ENCODE assay signal across 2 cellular contexts in the genomic region with DNA sequence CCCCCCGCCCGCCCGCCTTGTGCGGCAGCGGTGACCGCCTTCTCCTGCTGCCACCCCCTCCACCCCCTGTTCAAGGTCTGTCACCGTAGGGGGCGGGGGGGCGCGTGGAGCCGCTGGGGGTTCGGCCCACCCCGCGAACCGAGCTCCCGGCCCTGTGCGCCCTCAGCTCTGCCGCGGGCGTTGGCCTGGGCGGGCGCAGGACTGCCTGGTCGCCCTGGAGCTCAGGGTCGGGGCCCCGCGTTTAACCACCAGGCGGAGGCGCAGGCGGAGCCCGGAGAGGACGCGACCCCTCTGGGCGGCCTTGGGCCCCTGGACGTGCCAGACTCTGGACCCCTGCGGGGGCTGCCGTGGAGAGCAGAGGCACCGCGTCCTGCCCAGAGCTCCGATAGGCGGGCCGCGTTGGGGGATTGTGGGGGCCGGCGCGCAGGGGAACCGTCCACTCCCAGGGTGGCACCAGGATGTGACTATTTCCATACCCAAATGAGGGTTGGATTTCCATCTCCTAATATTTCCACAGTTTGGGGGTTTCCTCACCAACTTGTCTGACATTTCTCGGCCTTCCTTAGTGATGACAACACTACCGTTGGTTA.
TF ChIP-seq lines count a peak whose summit lies in the region.

No MANE protein-coding gene starts in this region.

TF ChIP-seq in SK-N-SH, 30 proteins besides CTCF, POLR2A, EP300 and RAD21:
- TF ChIP-seq, protein P1, sequence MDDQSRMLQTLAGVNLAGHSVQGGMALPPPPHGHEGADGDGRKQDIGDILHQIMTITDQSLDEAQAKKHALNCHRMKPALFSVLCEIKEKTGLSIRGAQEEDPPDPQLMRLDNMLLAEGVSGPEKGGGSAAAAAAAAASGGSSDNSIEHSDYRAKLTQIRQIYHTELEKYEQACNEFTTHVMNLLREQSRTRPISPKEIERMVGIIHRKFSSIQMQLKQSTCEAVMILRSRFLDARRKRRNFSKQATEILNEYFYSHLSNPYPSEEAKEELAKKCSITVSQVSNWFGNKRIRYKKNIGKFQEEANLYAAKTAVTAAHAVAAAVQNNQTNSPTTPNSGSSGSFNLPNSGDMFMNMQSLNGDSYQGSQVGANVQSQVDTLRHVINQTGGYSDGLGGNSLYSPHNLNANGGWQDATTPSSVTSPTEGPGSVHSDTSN (IDR thresholded peaks at IDR 0.05): no peak
- TF ChIP-seq TAF1 (IDR thresholded peaks at IDR 0.05; ENCODE audit: borderline replicate concordance, low read depth, low read length): no peak
- no peak for TF ChIP-seq FOSL2 (IDR thresholded peaks at IDR 0.05; ENCODE audit: borderline replicate concordance, low read depth)
- TF ChIP-seq SIN3A (IDR thresholded peaks at IDR 0.05; ENCODE audit: borderline replicate concordance, low read depth, low read length): no peak
- no peak for TF ChIP-seq MEF2A (IDR thresholded peaks at IDR 0.05; ENCODE audit: borderline replicate concordance, low read depth)
- no peak for TF ChIP-seq POLR2AphosphoS5 (IDR thresholded peaks at IDR 0.05; ENCODE audit: low read depth, low read length)
- no peak for TF ChIP-seq JUND (IDR thresholded peaks at IDR 0.05)
- TF ChIP-seq, protein P2, sequence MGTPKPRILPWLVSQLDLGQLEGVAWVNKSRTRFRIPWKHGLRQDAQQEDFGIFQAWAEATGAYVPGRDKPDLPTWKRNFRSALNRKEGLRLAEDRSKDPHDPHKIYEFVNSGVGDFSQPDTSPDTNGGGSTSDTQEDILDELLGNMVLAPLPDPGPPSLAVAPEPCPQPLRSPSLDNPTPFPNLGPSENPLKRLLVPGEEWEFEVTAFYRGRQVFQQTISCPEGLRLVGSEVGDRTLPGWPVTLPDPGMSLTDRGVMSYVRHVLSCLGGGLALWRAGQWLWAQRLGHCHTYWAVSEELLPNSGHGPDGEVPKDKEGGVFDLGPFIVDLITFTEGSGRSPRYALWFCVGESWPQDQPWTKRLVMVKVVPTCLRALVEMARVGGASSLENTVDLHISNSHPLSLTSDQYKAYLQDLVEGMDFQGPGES (IDR thresholded peaks at IDR 0.05; ENCODE audit: low read depth, low read length): no peak
- no peak for TF ChIP-seq TEAD4 (IDR thresholded peaks at IDR 0.05; ENCODE audit: borderline replicate concordance, insufficient read depth)
- no peak for TF ChIP-seq RXRA (IDR thresholded peaks at IDR 0.05; ENCODE audit: borderline replicate concordance, low read depth)
TF ChIP-seq in SK-N-SH: peak in this region for 0.

TF ChIP-seq in SK-N-SH treated with all-trans-retinoic acid at 6 μM for 48 hours, 23 proteins besides CTCF, POLR2A, EP300 and RAD21 (continued from another document):
- TF ChIP-seq, protein P3, sequence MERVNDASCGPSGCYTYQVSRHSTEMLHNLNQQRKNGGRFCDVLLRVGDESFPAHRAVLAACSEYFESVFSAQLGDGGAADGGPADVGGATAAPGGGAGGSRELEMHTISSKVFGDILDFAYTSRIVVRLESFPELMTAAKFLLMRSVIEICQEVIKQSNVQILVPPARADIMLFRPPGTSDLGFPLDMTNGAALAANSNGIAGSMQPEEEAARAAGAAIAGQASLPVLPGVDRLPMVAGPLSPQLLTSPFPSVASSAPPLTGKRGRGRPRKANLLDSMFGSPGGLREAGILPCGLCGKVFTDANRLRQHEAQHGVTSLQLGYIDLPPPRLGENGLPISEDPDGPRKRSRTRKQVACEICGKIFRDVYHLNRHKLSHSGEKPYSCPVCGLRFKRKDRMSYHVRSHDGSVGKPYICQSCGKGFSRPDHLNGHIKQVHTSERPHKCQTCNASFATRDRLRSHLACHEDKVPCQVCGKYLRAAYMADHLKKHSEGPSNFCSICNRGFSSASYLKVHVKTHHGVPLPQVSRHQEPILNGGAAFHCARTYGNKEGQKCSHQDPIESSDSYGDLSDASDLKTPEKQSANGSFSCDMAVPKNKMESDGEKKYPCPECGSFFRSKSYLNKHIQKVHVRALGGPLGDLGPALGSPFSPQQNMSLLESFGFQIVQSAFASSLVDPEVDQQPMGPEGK (CRISPR knock-in tag; IDR thresholded peaks at IDR 0.05; ENCODE audit: borderline replicate concordance): no peak
- TF ChIP-seq, protein P4, sequence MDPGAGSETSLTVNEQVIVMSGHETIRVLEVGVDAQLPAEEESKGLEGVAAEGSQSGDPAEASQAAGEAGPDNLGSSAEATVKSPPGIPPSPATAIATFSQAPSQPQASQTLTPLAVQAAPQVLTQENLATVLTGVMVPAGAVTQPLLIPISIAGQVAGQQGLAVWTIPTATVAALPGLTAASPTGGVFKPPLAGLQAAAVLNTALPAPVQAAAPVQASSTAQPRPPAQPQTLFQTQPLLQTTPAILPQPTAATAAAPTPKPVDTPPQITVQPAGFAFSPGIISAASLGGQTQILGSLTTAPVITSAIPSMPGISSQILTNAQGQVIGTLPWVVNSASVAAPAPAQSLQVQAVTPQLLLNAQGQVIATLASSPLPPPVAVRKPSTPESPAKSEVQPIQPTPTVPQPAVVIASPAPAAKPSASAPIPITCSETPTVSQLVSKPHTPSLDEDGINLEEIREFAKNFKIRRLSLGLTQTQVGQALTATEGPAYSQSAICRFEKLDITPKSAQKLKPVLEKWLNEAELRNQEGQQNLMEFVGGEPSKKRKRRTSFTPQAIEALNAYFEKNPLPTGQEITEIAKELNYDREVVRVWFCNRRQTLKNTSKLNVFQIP (CRISPR knock-in tag; IDR thresholded peaks at IDR 0.05; ENCODE audit: borderline replicate concordance, low read depth): no peak
- TF ChIP-seq ARNTL (CRISPR knock-in tag; IDR thresholded peaks at IDR 0.05; ENCODE audit: borderline replicate concordance, low read depth) (no peak), ZFP3 (CRISPR knock-in tag; IDR thresholded peaks at IDR 0.05) (no peak), TCF4 (CRISPR knock-in tag; IDR thresholded peaks at IDR 0.05; ENCODE audit: borderline replicate concordance) (no peak), SNAI2 (CRISPR knock-in tag; IDR thresholded peaks at IDR 0.05) (no peak), BACH2 (CRISPR knock-in tag; IDR thresholded peaks at IDR 0.05; ENCODE audit: borderline replicate concordance) (no peak)
- TF ChIP-seq, protein P5, sequence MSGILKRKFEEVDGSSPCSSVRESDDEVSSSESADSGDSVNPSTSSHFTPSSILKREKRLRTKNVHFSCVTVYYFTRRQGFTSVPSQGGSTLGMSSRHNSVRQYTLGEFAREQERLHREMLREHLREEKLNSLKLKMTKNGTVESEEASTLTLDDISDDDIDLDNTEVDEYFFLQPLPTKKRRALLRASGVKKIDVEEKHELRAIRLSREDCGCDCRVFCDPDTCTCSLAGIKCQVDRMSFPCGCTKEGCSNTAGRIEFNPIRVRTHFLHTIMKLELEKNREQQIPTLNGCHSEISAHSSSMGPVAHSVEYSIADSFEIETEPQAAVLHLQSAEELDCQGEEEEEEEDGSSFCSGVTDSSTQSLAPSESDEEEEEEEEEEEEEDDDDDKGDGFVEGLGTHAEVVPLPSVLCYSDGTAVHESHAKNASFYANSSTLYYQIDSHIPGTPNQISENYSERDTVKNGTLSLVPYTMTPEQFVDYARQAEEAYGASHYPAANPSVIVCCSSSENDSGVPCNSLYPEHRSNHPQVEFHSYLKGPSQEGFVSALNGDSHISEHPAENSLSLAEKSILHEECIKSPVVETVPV (CRISPR knock-in tag; IDR thresholded peaks at IDR 0.05): no peak
